20 cellular contexts compared by ENCODE assay signal in genomic region chr9:34964458-34964857, GRCh38. TPM values are rescaled to one million over a fixed set of nuclear protein-coding genes. Genes with fewer than 3 reads are reported as not detected.
DNase-seq lines count a peak whose midpoint lies in the region; ATAC-seq and TF ChIP-seq lines count a peak whose summit lies in the region.
"Had no signal": no experiment of that assay in that cellular context is flagged by ENCODE, and none has a peak within 500 bp of the region (broad histone marks: within the 10 kb centered on the region; RNA-seq: fewer than 3 reads in every experiment).

No MANE protein-coding gene starts in this region.

- in situ Hi-C loops in GM23248 (cut with MboI) = no loop called here

- H3K4me1 ChIP-seq in HEK293 (ENCODE audit: control insufficient read depth, insufficient read depth, low read length) = no peaks in the 10 kb centered on the region
- peaks cover 9% of the 10 kb centered on the region; the same call in 1 of the 2 replicates for H3K4me1 ChIP-seq in GM23248 (ENCODE audit: insufficient read depth)
- H3K4me1 ChIP-seq: A549, Caco-2, HAP-1 had no signal

- no peaks in the 10 kb centered on the region for H4K20me1 ChIP-seq in GM23248 (ENCODE audit: insufficient read depth)

- no peaks in the 10 kb centered on the region for H3K36me3 ChIP-seq in HEK293 (ENCODE audit: control insufficient read depth in 2 of 2, insufficient read depth in 1 of 2, low read length in 2 of 2)
- no peaks in the 10 kb centered on the region for H3K36me3 ChIP-seq in GM23248 (ENCODE audit: low read depth)
- H3K36me3 ChIP-seq: HAP-1 had no signal

- POLR2A ChIA-PET in HEK293 (lab: Yijun Ruan, JAX) = no interaction called here

- H3K4me2 ChIP-seq in GM23248 (ENCODE audit: unreplicated experiment) = no peak overlapping the region
- H3K4me2 ChIP-seq: A549 had no signal

- WGBS in GM23248 (ENCODE audit: low coverage in 1 of 2, low lambda C conversion rate in 2 of 2, missing lambda C conversion rate in 2 of 2), 2 experiments = 68 to 78% methylated on average over 3 of the region's 3 CpGs

- CTCF ChIA-PET in HEK293 (lab: Yijun Ruan, JAX) = interaction anchor here (0.5 to 3.6 kb wide), 5 partner anchors 10 to 532 kb away, joined by 3 to 18 read pairs (median 3); no protein-coding TSS in a partner anchor

- H3K9ac ChIP-seq in GM23248 = no peak overlapping the region

- peaks cover 63% of the 10 kb centered on the region for H3K27me3 ChIP-seq in GM23248 (replicated peaks; ENCODE audit: insufficient read depth)

- peaks cover 6% of the 10 kb centered on the region; the same call in 1 of the 2 replicates for H3F3A ChIP-seq in GM23248 (ENCODE audit: insufficient read depth)

- TF ChIP-seq CTCF in HEK293 (tag by site-specific recombination; IDR thresholded peaks at IDR 0.05) (no peak), epithelial cell of esophagus (IDR thresholded peaks at IDR 0.05; ENCODE audit: insufficient read depth, low read depth, low read length, missing control alignments) (no peak)

- H3K4me3 ChIP-seq in HEK293 (ENCODE audit: low read depth, low read length) (no peak overlapping the region), epithelial cell of esophagus (ENCODE audit: low read length) (no peak overlapping the region), GM23248 (no peak overlapping the region)
- H3K4me3 ChIP-seq: A549, HAP-1 had no signal

- H3K9me2 ChIP-seq in GM23248 (ENCODE audit: insufficient read depth) = no peaks in the 10 kb centered on the region

- H3K27ac ChIP-seq in HEK293 (ENCODE audit: extremely low read depth, low read depth, low read length) (no peak overlapping the region), GM23248 (no peak overlapping the region)
- H3K27ac ChIP-seq: 22Rv1, A549, C4-2B, HL-60 had no signal

- ATAC-seq in left lobe of liver = no peak
- ATAC-seq in GM19328 (IDR thresholded peaks at IDR 0.05; ENCODE audit: unreplicated experiment) = no peak
- ATAC-seq: A549 had no signal

- DNase-seq in NCI-H2171 treated with DMSO at 0.1 percent for 48 hours (lab: John Stamatoyannopoulos, UW) = peak; percentile 41
- no peak for DNase-seq in NCI-H2171 (lab: John Stamatoyannopoulos, UW)
- DNase-seq in epithelial cell of esophagus (ENCODE audit: low read depth) = peak; percentile 77
- peak; percentile 5 for DNase-seq in left lobe of liver (ENCODE audit: low spot score)
- DNase-seq in GM23248 = no peak
- DNase-seq in activated CD8-positive, alpha-beta memory T cell treated with anti-CD3 and anti-CD28 coated beads, Interleukin-2, amount 50 U/mL, for 4 hours = no peak
- DNase-seq: AML-193; Caco-2; CD4-positive, alpha-beta T cell; DMS79 treated with DMSO at 0.1 percent for 48 hours; GF-D8 had no signal

- no peak overlapping the region for H2AFZ ChIP-seq in GM23248

- no peaks in the 10 kb centered on the region for H3K9me3 ChIP-seq in HEK293 (ENCODE audit: control insufficient read depth, insufficient read depth, low read depth, low read length)
- H3K9me3 ChIP-seq in GM23248 (ENCODE audit: low read depth) = no peaks in the 10 kb centered on the region
- H3K9me3 ChIP-seq: A549, Caco-2, HAP-1 had no signal

- no peaks in the 10 kb centered on the region for H3K79me2 ChIP-seq in GM23248 (ENCODE audit: insufficient read depth)

TF ChIP-seq in HEK293, 187 proteins besides CTCF, POLR2A, EP300 and RAD21:
- TF ChIP-seq, protein P1, sequence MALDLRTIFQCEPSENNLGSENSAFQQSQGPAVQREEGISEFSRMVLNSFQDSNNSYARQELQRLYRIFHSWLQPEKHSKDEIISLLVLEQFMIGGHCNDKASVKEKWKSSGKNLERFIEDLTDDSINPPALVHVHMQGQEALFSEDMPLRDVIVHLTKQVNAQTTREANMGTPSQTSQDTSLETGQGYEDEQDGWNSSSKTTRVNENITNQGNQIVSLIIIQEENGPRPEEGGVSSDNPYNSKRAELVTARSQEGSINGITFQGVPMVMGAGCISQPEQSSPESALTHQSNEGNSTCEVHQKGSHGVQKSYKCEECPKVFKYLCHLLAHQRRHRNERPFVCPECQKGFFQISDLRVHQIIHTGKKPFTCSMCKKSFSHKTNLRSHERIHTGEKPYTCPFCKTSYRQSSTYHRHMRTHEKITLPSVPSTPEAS (tag by site-specific recombination; IDR thresholded peaks at IDR 0.05) = no peak
- no peak for TF ChIP-seq MEIS1 (CRISPR knock-in tag; IDR thresholded peaks at IDR 0.05; ENCODE audit: borderline replicate concordance)
- TF ChIP-seq ZSCAN18 (tag by site-specific recombination; IDR thresholded peaks at IDR 0.05) = no peak
- no peak for TF ChIP-seq ZBTB10 (tag by site-specific recombination; IDR thresholded peaks at IDR 0.05)
- no peak for TF ChIP-seq ZNF660 (tag by site-specific recombination; IDR thresholded peaks at IDR 0.05)
- peak; percentile 47; the same call in 1 of the 2 replicates for TF ChIP-seq SCRT2 (tag by site-specific recombination; IDR thresholded peaks at IDR 0.05)

RNA-seq across cellular contexts. Expression of gene PHF24, which starts 6.4 kb away (rescaled TPM):
- not detected for total RNA-seq in left lobe of liver
- 0.25 TPM in 1 of 2 replicates, not detected in the other for total RNA-seq in GM23248 (2014; rRNA removed; shearing (Covaris generic))
- 0.34 TPM in 1 of 2 replicates, not detected in the other for polyA plus RNA-seq in GM23248 (2016; fragmentation: Nextera tagmentation; extraction: Ambion mirVana)
- total RNA-seq: Caco-2; CD4-positive, alpha-beta T cell; H4; HT1080 had no signal
- polyA plus RNA-seq: A549 had no signal

RNA-seq across cellular contexts. Expression of gene DNAJB5, which starts 25.1 kb away (rescaled TPM):
- total RNA-seq in left lobe of liver = 1.9 TPM
- total RNA-seq in GM23248 (2014; rRNA removed; shearing (Covaris generic)) = 13.4 and 24.2 TPM in 2 replicates
- polyA plus RNA-seq in GM23248 (2016; fragmentation: Nextera tagmentation; extraction: Ambion mirVana) = 10.7 and 10.9 TPM in 2 replicates

Comparison
In these comparisons a context has a peak if more than half of its experiments do, and no peak if none do; other contexts are left out.
1. DNase-seq: peak in NCI-H2171 treated with DMSO at 0.1 percent for 48 hours (single experiment), epithelial cell of esophagus (single experiment) and left lobe of liver (single experiment); none in NCI-H2171 (single experiment), GM23248 (single experiment) and activated CD8-positive, alpha-beta memory T cell treated with anti-CD3 and anti-CD28 coated beads, Interleukin-2, amount 50 U/mL, for 4 hours (single experiment).